In the genomic region with DNA sequence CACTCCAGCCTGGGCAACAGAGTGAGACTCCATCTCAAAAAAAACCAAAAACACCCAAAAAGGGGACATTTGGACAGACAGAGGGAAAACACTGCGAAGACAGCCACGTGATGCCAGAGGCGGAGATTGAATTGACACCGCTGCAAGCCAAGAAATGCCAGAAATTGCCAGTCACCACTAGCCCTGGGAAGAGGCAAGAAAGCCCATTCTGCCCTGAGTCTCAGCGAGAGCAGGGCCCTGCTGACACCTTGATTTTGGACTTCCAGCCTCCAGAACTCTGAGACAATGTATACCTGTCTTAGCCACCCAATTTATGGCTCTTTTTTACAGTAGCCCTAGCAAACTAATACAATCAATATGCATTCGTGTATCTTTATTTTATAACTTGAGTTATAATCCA, we compare ENCODE assay signal across 1 cellular context.
TF ChIP-seq lines count a peak whose summit lies in the region.

No MANE protein-coding gene starts in this region.

TF ChIP-seq in K562, 482 proteins besides CTCF, POLR2A, EP300 and RAD21:
- TF ChIP-seq SIRT6 (IDR thresholded peaks at IDR 0.05; ENCODE audit: low read depth, low read length): no peak
- no peak for TF ChIP-seq GTF2E2 (tag; IDR thresholded peaks at IDR 0.05)
- no peak for TF ChIP-seq ZNF224 (CRISPR knock-in tag; IDR thresholded peaks at IDR 0.05)
